Comparison of ENCODE assay signal across 15 cellular contexts in the genomic region with DNA sequence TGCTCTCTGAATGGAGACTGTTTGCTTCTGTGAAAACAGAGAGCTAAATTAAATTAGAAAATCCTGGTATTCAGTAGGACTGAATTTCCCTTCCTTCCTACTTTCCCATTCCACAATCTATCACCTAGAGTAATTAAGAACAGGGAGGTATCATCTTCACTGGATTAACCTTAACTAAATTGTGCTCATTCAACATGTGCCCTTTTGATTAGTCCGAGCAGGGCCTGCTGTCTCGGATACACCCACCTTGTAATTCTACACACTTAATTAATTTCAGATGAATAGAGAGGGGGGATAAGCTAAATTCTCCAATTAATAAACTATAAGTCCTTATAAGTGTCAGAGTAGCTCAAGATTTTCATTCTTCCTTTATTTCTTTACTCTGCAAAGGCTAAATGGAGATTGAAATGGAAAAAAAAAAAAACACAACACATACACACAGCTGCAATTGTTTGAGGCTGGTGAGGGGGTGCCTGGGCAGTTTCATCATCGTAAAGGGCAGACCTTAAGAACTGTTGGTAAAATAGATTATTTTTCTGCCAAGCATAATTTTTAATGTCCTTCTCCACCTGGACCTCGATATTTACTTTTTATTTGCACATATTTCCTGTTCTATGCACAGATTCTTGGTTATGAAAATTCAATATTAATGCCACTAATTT.
"Had no signal": no experiment of that assay in that cellular context is flagged by ENCODE, and none has a peak within 500 bp of the region (broad histone marks: within the 10 kb centered on the region; RNA-seq: fewer than 3 reads in every experiment).

No MANE protein-coding gene starts in this region.

- H3K9me3 ChIP-seq: adrenal gland, gastrocnemius medialis, heart right ventricle, mucosa of descending colon, right atrium auricular region had no signal

- DNase-seq: activated B cell treated with CpG ODN at 0.5 μM for 24 hours; activated CD4-positive, alpha-beta T cell treated with anti-CD3 and anti-CD28 coated beads for 48 hours; activated CD8-positive, alpha-beta memory T cell treated with anti-CD3 and anti-CD28 coated beads, Interleukin-2, amount 50 U/mL, for 4 hours; activated CD8-positive, alpha-beta T cell treated with anti-CD3 and anti-CD28 coated beads, Interleukin-2, amount 10 ng/mL, durations not matched to agents 7 days and 5 days; activated effector memory CD4-positive, alpha-beta T cell treated with anti-CD3 and anti-CD28 coated beads, Interleukin-2, amount 50 U/mL, for 16 hours; activated T-cell treated with anti-CD3 and anti-CD28 coated beads, Interleukin-2, amount 50 U/mL, for 48 hours; adrenal gland; endodermal cell; gastrocnemius medialis; heart right ventricle; mucosa of descending colon; naive thymus-derived CD8-positive, alpha-beta T cell; nucleus accumbens had no signal

- H3K4me2 ChIP-seq: smooth muscle cell had no signal

- H3K4me3 ChIP-seq: adrenal gland, heart right ventricle, mucosa of descending colon, right atrium auricular region, smooth muscle cell had no signal

- H3K27ac ChIP-seq: adrenal gland, gastrocnemius medialis, heart right ventricle, right atrium auricular region had no signal

- H3K36me3 ChIP-seq: adrenal gland, gastrocnemius medialis, heart right ventricle, right atrium auricular region had no signal
